Comparison of ENCODE assay signal across 24 cellular contexts in the genomic region with DNA sequence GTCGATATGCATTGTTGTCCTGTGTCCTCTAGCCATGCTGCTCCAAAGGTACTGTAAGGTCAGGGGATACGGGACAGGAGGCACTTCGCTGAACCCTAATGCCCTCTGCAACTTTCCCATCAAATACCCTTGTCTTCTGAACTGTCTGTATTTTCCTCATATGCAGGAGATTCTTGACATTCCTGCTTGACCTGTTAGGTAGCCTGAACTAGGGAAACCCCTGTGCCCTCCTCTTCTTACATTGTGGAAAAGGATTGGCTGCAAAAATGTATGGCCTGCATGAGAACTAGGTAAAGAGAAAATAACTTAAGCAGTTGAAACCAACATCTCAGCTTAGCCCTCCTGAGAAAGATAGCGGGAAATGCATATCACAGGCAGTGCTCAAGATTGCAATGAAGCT. TPM values are rescaled to one million over a fixed set of nuclear protein-coding genes. Genes with fewer than 3 reads are reported as not detected.
DNase-seq lines count a peak whose midpoint lies in the region; FAIRE-seq and TF ChIP-seq lines count a peak whose summit lies in the region.
"Had no signal": no experiment of that assay in that cellular context is flagged by ENCODE, and none has a peak within 500 bp of the region (broad histone marks: within the 10 kb centered on the region; RNA-seq: fewer than 3 reads in every experiment).

No MANE protein-coding gene starts in this region.

- 0 out of 2 replicates have a peak overlapping the region, but pooled peaks have one; percentile 75 for H2BK20ac ChIP-seq in H1 (ENCODE audit: low read length)

- H3K9me3 ChIP-seq in HUES6 (ENCODE audit: control insufficient read depth, insufficient read depth, low read depth, low read length) (no peaks in the 10 kb centered on the region), H1 (ENCODE audit: insufficient read depth in 2 of 2, low read depth in 1 of 2, low read length in 1 of 2) (no peaks in the 10 kb centered on the region), trophoblast cell (ENCODE audit: insufficient read depth, low read depth, low read length) (no peaks in the 10 kb centered on the region)
- H3K9me3 ChIP-seq: A549; BE2C; BLaER1 treated with 17β-estradiol and CSF1 and Interleukin-3, amounts not matched to agents 10 nM and 100 nM had no signal

- H3K14ac ChIP-seq in H1 (ENCODE audit: insufficient read length): no peak overlapping the region
- H3K14ac ChIP-seq in trophoblast cell (ENCODE audit: low read length): no peak overlapping the region

- H3K4me1 Mint-ChIP-seq in HFFc6 (ENCODE audit: low read depth): peaks cover 15% of the 10 kb centered on the region
- H3K4me1 Mint-ChIP-seq: CD8-positive, alpha-beta memory T cell had no signal

- FAIRE-seq in H1 (lab: Jason Lieb, UNC): peak; percentile 84
- FAIRE-seq: D721Med, GM12878, GM19239 had no signal

- H3K36me3 ChIP-seq in HUES6 (ENCODE audit: control insufficient read depth, insufficient read depth, low read length): no peaks in the 10 kb centered on the region
- H3K36me3 ChIP-seq in H1 (ENCODE audit: control insufficient read depth in 2 of 4, insufficient read depth in 4 of 4, low read length in 3 of 4): no peaks in the 10 kb centered on the region
- no peaks in the 10 kb centered on the region for H3K36me3 ChIP-seq in trophoblast cell (ENCODE audit: control insufficient read depth in 1 of 2, insufficient read depth in 2 of 2, low read length in 2 of 2)
- H3K36me3 ChIP-seq: BE2C; BLaER1 treated with 17β-estradiol and CSF1 and Interleukin-3, amounts not matched to agents 10 nM and 100 nM had no signal

- 53% methylated on average over 4 of the region's 4 CpGs; no CpG with 5 or more reads in 1 of the 2 experiments for WGBS in H1 (ENCODE audit: extremely low coverage in 1 of 2, insufficient coverage in 1 of 2, insufficient read length in 1 of 2, insufficient replicate concordance in 2 of 2, low coverage in 1 of 2, low lambda C conversion rate in 2 of 2, missing lambda C conversion rate in 1 of 2), 2 experiments
- no CpG with 5 or more reads among the region's 4 CpGs for WGBS in trophoblast cell (ENCODE audit: extremely low coverage, insufficient coverage, insufficient read length)

- TF ChIP-seq CTCF in H1 (IDR thresholded peaks at IDR 0.05; ENCODE audit: control extremely low read depth in 1 of 3, insufficient read depth in 1 of 3, low read depth in 1 of 3, low read length in 3 of 3) (no peak), HFFc6 (IDR thresholded peaks at IDR 0.05) (no peak)

- H3K18ac ChIP-seq in H1 (ENCODE audit: extremely low read depth, low read length) (no peak overlapping the region), trophoblast cell (ENCODE audit: low read length) (no peak overlapping the region)

- H3K27me3 Mint-ChIP-seq in HFFc6 (ENCODE audit: insufficient read depth): no peaks in the 10 kb centered on the region; the same call in 1 of the 2 replicates
- H3K27me3 Mint-ChIP-seq: CD4-positive, alpha-beta T cell had no signal

- H2BK120ac ChIP-seq in H1 (replicated peaks; ENCODE audit: low read depth, low read length) (no peak overlapping the region), trophoblast cell (ENCODE audit: insufficient read depth, low read length, poor library complexity) (no peak overlapping the region)

- H4K5ac ChIP-seq in H1 (ENCODE audit: insufficient read length, low read depth, low read length): no peak overlapping the region

- DNase-seq in ELF-1 (ENCODE audit: low read depth, low spot score): peak; percentile 40
- DNase-seq in H1 (ENCODE audit: low read depth in 1 of 2, low spot score in 2 of 2): no peak
- DNase-seq in trophoblast cell: peak; percentile 41 to 74
- no peak for DNase-seq in HFFc6
- DNase-seq in activated T-cell treated with anti-CD3 and anti-CD28 coated beads for 4 hours: no peak
- no peak for DNase-seq in dermis blood vessel endothelial cell
- DNase-seq: 8988T; ACHN; AML-193; BE2C; CD4-positive, alpha-beta T cell; CD8-positive, alpha-beta memory T cell; DMS 273 treated with DMSO at 0.1 percent for 48 hours; DND-41; GDM1; GOT3; H7 had no signal

- POLR2A ChIA-PET in H1 (lab: Charles Lee; ENCODE audit: partially characterized antibody): no interaction called here

- H3K4me1 ChIP-seq in HUES6 (ENCODE audit: control insufficient read depth, insufficient read depth, low read length): peaks cover 37% of the 10 kb centered on the region
- peaks cover 2 to 12% (median 6%) of the 10 kb centered on the region in 4 experiments; a peak in 5 of 7 replicates for H3K4me1 ChIP-seq in H1 (replicated peaks in 1 of 4; ENCODE audit: control insufficient read depth in 3 of 4, insufficient read depth in 4 of 4, low read length in 3 of 4)
- H3K4me1 ChIP-seq in trophoblast cell (ENCODE audit: control insufficient read depth in 1 of 2, insufficient read depth in 2 of 2, low read length in 2 of 2): peaks cover 11 to 32% of the 10 kb centered on the region in 2 experiments
- H3K4me1 ChIP-seq: A549; BE2C; BLaER1 treated with 17β-estradiol and CSF1 and Interleukin-3, amounts not matched to agents 10 nM and 100 nM had no signal

- H3K4me3 Mint-ChIP-seq in HFFc6: no peak overlapping the region
- H3K4me3 Mint-ChIP-seq: CD14-positive monocyte; CD4-positive, alpha-beta T cell; CD8-positive, alpha-beta memory T cell had no signal

- H3K27ac ChIP-seq in HUES6 (ENCODE audit: low read depth, low read length) (no peak overlapping the region), H1 (ENCODE audit: low read depth, low read length) (no peak overlapping the region), trophoblast cell (ENCODE audit: low read depth, low read length) (peak overlapping the region; percentile 53)
- H3K27ac ChIP-seq: A549; BLaER1 treated with 17β-estradiol and CSF1 and Interleukin-3, amounts not matched to agents 10 nM and 100 nM had no signal

- H2AFZ ChIP-seq in H1 (ENCODE audit: low read length): no peak overlapping the region
- no peak overlapping the region for H2AFZ ChIP-seq in trophoblast cell (ENCODE audit: insufficient read depth, low read length, poor library complexity)

- H3K4me2 ChIP-seq in H1 (ENCODE audit: insufficient read depth in 1 of 2, low read depth in 2 of 2, low read length in 2 of 2) (peak overlapping the region; percentile 53 to 57; a peak in 2 of 4 replicates), trophoblast cell (ENCODE audit: low read length) (peak overlapping the region; percentile 50)
- H3K4me2 ChIP-seq: A549; BLaER1 treated with 17β-estradiol and CSF1 and Interleukin-3, amounts not matched to agents 10 nM and 100 nM had no signal

- H2BK5ac ChIP-seq in H1 (ENCODE audit: low read depth, low read length) (no peak overlapping the region), trophoblast cell (ENCODE audit: low read depth, low read length, poor library complexity) (no peak overlapping the region)

- H3K4ac ChIP-seq in H1 (replicated peaks; ENCODE audit: insufficient read length, low read depth, low read length) (no peak overlapping the region), trophoblast cell (ENCODE audit: low read depth, low read length) (no peak overlapping the region)

- H3K79me1 ChIP-seq in H1 (ENCODE audit: low read depth, low read length) (no peaks in the 10 kb centered on the region), trophoblast cell (ENCODE audit: low read length) (no peaks in the 10 kb centered on the region)

- H3K23me2 ChIP-seq in H1 (ENCODE audit: low read depth, low read length): no peaks in the 10 kb centered on the region

- no peak overlapping the region; the same call in 1 of the 2 replicates for H2AK5ac ChIP-seq in H1 (ENCODE audit: low read depth, low read length)
- no peak overlapping the region for H2AK5ac ChIP-seq in trophoblast cell (ENCODE audit: low read length)

- TF ChIP-seq RAD21 in H1 (IDR thresholded peaks at IDR 0.05 in 1 of 2, conservative IDR thresholded peaks at IDR 0.05 in 1 of 2; ENCODE audit: low read depth in 2 of 2, low read length in 2 of 2): no peak

- no peak overlapping the region for H4K12ac ChIP-seq in trophoblast cell (ENCODE audit: low read depth, low read length)

- H2BK12ac ChIP-seq in H1 (ENCODE audit: low read depth, low read length): no peak overlapping the region
- no peak overlapping the region for H2BK12ac ChIP-seq in trophoblast cell (ENCODE audit: low read length)

- H4K8ac ChIP-seq in H1 (ENCODE audit: extremely low read depth, insufficient read depth, low read length) (no peak overlapping the region), trophoblast cell (ENCODE audit: low read depth, low read length) (no peak overlapping the region)

- H3K36me3 Mint-ChIP-seq in HFFc6 (ENCODE audit: low read depth): no peaks in the 10 kb centered on the region
- H3K36me3 Mint-ChIP-seq: CD14-positive monocyte; CD8-positive, alpha-beta memory T cell had no signal

- no peak overlapping the region for H2BK15ac ChIP-seq in H1 (ENCODE audit: low read length)

- H3K9me3 Mint-ChIP-seq in HFFc6: no peaks in the 10 kb centered on the region
- H3K9me3 Mint-ChIP-seq: CD4-positive, alpha-beta T cell; CD8-positive, alpha-beta memory T cell had no signal

- CTCF ChIA-PET in H1 (lab: Charles Lee; ENCODE audit: partially characterized antibody): no interaction called here

- no peak for TF ChIP-seq EP300 in H1 (IDR thresholded peaks at IDR 0.05; ENCODE audit: borderline replicate concordance in 1 of 2, low read depth in 2 of 2, low read length in 2 of 2)

- no peaks in the 10 kb centered on the region for H4K20me1 ChIP-seq in H1 (replicated peaks in 1 of 2; ENCODE audit: control insufficient read depth in 1 of 2, insufficient read depth in 2 of 2, low read length in 2 of 2)
- H4K20me1 ChIP-seq: BLaER1 treated with 17β-estradiol and CSF1 and Interleukin-3, amounts not matched to agents 10 nM and 100 nM had no signal

- no peak for TF ChIP-seq POLR2A in H1 (IDR thresholded peaks at IDR 0.05; ENCODE audit: control extremely low read depth in 1 of 2, low read depth in 2 of 2, low read length in 2 of 2)

- H3K9ac ChIP-seq in HUES6 (ENCODE audit: low read length): no peak overlapping the region
- no peak overlapping the region for H3K9ac ChIP-seq in H1 (replicated peaks in 1 of 4; ENCODE audit: extremely low read depth in 1 of 4, low read depth in 3 of 4, low read length in 3 of 4)
- no peak overlapping the region for H3K9ac ChIP-seq in trophoblast cell (ENCODE audit: low read length)
- H3K9ac ChIP-seq: BLaER1 treated with 17β-estradiol and CSF1 and Interleukin-3, amounts not matched to agents 10 nM and 100 nM had no signal

- no peak overlapping the region for H3K27ac Mint-ChIP-seq in HFFc6
- H3K27ac Mint-ChIP-seq: CD4-positive, alpha-beta T cell; CD8-positive, alpha-beta memory T cell had no signal

- H3K23ac ChIP-seq in H1 (ENCODE audit: insufficient read length) (no peak overlapping the region), trophoblast cell (ENCODE audit: low read length) (no peak overlapping the region)

- no peak overlapping the region for H3K56ac ChIP-seq in H1 (replicated peaks; ENCODE audit: insufficient read length, low read depth, low read length)

- H3K79me2 ChIP-seq in H1 (ENCODE audit: control insufficient read depth in 1 of 2, insufficient read depth in 2 of 2, low read length in 2 of 2) (no peaks in the 10 kb centered on the region), trophoblast cell (ENCODE audit: control insufficient read depth, insufficient read depth, low read length, poor library complexity) (no peaks in the 10 kb centered on the region)

- H3K27me3 ChIP-seq in HUES6 (ENCODE audit: control insufficient read depth, insufficient read depth, low read length): peaks cover 6% of the 10 kb centered on the region; the same call in 1 of the 2 replicates
- H3K27me3 ChIP-seq in H1 (replicated peaks in 1 of 4; ENCODE audit: control insufficient read depth in 3 of 4, extremely low read depth in 1 of 4, insufficient read depth in 3 of 4, low read length in 3 of 4): no peaks in the 10 kb centered on the region
- H3K27me3 ChIP-seq in trophoblast cell (ENCODE audit: insufficient read depth, low read length): no peaks in the 10 kb centered on the region
- H3K27me3 ChIP-seq: BE2C had no signal

- H3K4me3 ChIP-seq in HUES6 (ENCODE audit: low read depth, low read length) (peak overlapping the region; percentile 35; the same call in 1 of the 2 replicates), H1 (ENCODE audit: extremely low read depth in 1 of 4, insufficient read depth in 2 of 4, low read depth in 3 of 4, low read length in 4 of 4) (no peak overlapping the region), trophoblast cell (ENCODE audit: low read depth, low read length) (no peak overlapping the region)
- H3K4me3 ChIP-seq: A549; BLaER1 treated with 17β-estradiol and CSF1 and Interleukin-3, amounts not matched to agents 10 nM and 100 nM; GM12878 had no signal

- H4K91ac ChIP-seq in H1 (replicated peaks; ENCODE audit: insufficient read length, low read length) (no peak overlapping the region), trophoblast cell (ENCODE audit: low read depth, low read length) (no peak overlapping the region)

RNA-seq across cellular contexts. Expression of gene RTL8B, which starts 11.4 kb away (rescaled TPM):
- 6.2 and 6.4 TPM in 2 replicates for total RNA-seq in H1 (2021; fragmentation: NEBNext Ultra II Directional; extraction: Animal tissue kit (Norgen Biotek cat#: 25700))
- polyA plus RNA-seq in H1 (2011; rRNA removed): 5.0 and 7.1 TPM in 2 replicates
- polyA plus RNA-seq in H1 (2011; cell fraction: cytosol; rRNA removed): 3.0 TPM
- polyA plus RNA-seq in H1 (2011; cell fraction: nucleus; rRNA removed): 4.7 TPM
- 5.0 to 6.7 TPM (median 5.2 TPM) in 4 replicates for polyA plus RNA-seq in H1 (2012, experiment 1 of 2)
- polyA plus RNA-seq in H1 (2012, experiment 2 of 2): 6.1 TPM
- 6.8 TPM for polyA plus RNA-seq in H1 (2013, experiment 1 of 2)
- polyA plus RNA-seq in H1 (2013, experiment 2 of 2): 6.7 TPM
- 1.4 TPM in 2 replicates for polyA minus RNA-seq in H1 (2011; rRNA and poly(A)+ RNA removed)
- 3.8 TPM for polyA minus RNA-seq in H1 (2011; cell fraction: cytosol; rRNA and poly(A)+ RNA removed)
- 3.5 TPM for polyA minus RNA-seq in H1 (2011; cell fraction: nucleus; rRNA and poly(A)+ RNA removed)
- polyA plus RNA-seq in trophoblast cell (2013): 19.4 TPM in 2 replicates
- 10 to 100 TPM; 28.0 to 33.3 (median 30.9) TPM for total RNA-seq in HFFc6 (2021; fragmentation: NEBNext Ultra II Directional; extraction: Animal tissue kit (Norgen Biotek cat#: 25700))
- 4.6 and 5.9 TPM in 2 replicates for total RNA-seq in dermis blood vessel endothelial cell
- polyA plus RNA-seq: GM12878 had no signal

RNA-seq across cellular contexts. Expression of gene SMIM10, which starts 20.1 kb away (rescaled TPM):
- total RNA-seq in H1 (2021; fragmentation: NEBNext Ultra II Directional; extraction: Animal tissue kit (Norgen Biotek cat#: 25700)): 2.1 and 2.3 TPM in 2 replicates
- polyA plus RNA-seq in H1 (2011; rRNA removed): 2.8 and 4.6 TPM in 2 replicates
- polyA plus RNA-seq in H1 (2011; cell fraction: cytosol; rRNA removed): 2.2 TPM
- polyA plus RNA-seq in H1 (2011; cell fraction: nucleus; rRNA removed): 13.7 TPM
- polyA plus RNA-seq in H1 (2012, experiment 1 of 2): 1.5 to 2.6 TPM (median 2.3 TPM) in 4 replicates
- 0.46 TPM for polyA plus RNA-seq in H1 (2012, experiment 2 of 2)
- polyA plus RNA-seq in H1 (2013, experiment 1 of 2): 8.5 TPM
- 7.6 TPM for polyA plus RNA-seq in H1 (2013, experiment 2 of 2)
- polyA minus RNA-seq in H1 (2011; rRNA and poly(A)+ RNA removed): 0.17 and 0.57 TPM in 2 replicates
- 0.73 TPM for polyA minus RNA-seq in H1 (2011; cell fraction: cytosol; rRNA and poly(A)+ RNA removed)
- 2.6 TPM for polyA minus RNA-seq in H1 (2011; cell fraction: nucleus; rRNA and poly(A)+ RNA removed)
- 0.78 and 1.0 TPM in 2 replicates for polyA plus RNA-seq in trophoblast cell (2013)
- 1 to 10 TPM; 4.4 to 6.4 (median 5.9) TPM for total RNA-seq in HFFc6 (2021; fragmentation: NEBNext Ultra II Directional; extraction: Animal tissue kit (Norgen Biotek cat#: 25700))
- 1.4 and 2.6 TPM in 2 replicates for total RNA-seq in dermis blood vessel endothelial cell
- total RNA-seq: CD4-positive, alpha-beta T cell had no signal

RNA-seq across cellular contexts. Expression of gene RTL8C, which starts 21.2 kb away (rescaled TPM):
- 59.0 and 68.0 TPM in 2 replicates for total RNA-seq in H1 (2021; fragmentation: NEBNext Ultra II Directional; extraction: Animal tissue kit (Norgen Biotek cat#: 25700))
- polyA plus RNA-seq in H1 (2011; rRNA removed): 92.1 and 128 TPM in 2 replicates
- polyA plus RNA-seq in H1 (2011; cell fraction: cytosol; rRNA removed): 47.3 TPM
- polyA plus RNA-seq in H1 (2011; cell fraction: nucleus; rRNA removed): 97.4 TPM
- 88.8 to 105 TPM (median 100 TPM) in 4 replicates for polyA plus RNA-seq in H1 (2012, experiment 1 of 2)
- 98.9 TPM for polyA plus RNA-seq in H1 (2012, experiment 2 of 2)
- polyA plus RNA-seq in H1 (2013, experiment 1 of 2): 74.7 TPM
- 76.0 TPM for polyA plus RNA-seq in H1 (2013, experiment 2 of 2)
- 18.1 and 21.9 TPM in 2 replicates for polyA minus RNA-seq in H1 (2011; rRNA and poly(A)+ RNA removed)
- polyA minus RNA-seq in H1 (2011; cell fraction: cytosol; rRNA and poly(A)+ RNA removed): 37.6 TPM
- 36.0 TPM for polyA minus RNA-seq in H1 (2011; cell fraction: nucleus; rRNA and poly(A)+ RNA removed)
- 163 and 164 TPM in 2 replicates for polyA plus RNA-seq in trophoblast cell (2013)
- total RNA-seq in HFFc6 (2021; fragmentation: NEBNext Ultra II Directional; extraction: Animal tissue kit (Norgen Biotek cat#: 25700)): 100 to 1,000 TPM; 245 to 320 (median 263) TPM
- 22.8 and 28.8 TPM in 2 replicates for total RNA-seq in dermis blood vessel endothelial cell

RNA-seq across cellular contexts. Expression of gene RTL8A, which starts 41.0 kb away (rescaled TPM):
- 32.2 and 34.3 TPM in 2 replicates for total RNA-seq in H1 (2021; fragmentation: NEBNext Ultra II Directional; extraction: Animal tissue kit (Norgen Biotek cat#: 25700))
- 139 and 142 TPM in 2 replicates for polyA plus RNA-seq in H1 (2011; rRNA removed)
- 57.3 TPM for polyA plus RNA-seq in H1 (2011; cell fraction: cytosol; rRNA removed)
- polyA plus RNA-seq in H1 (2011; cell fraction: nucleus; rRNA removed): 74.8 TPM
- 54.3 to 92.3 TPM (median 88.9 TPM) in 4 replicates for polyA plus RNA-seq in H1 (2012, experiment 1 of 2)
- 97.6 TPM for polyA plus RNA-seq in H1 (2012, experiment 2 of 2)
- polyA plus RNA-seq in H1 (2013, experiment 1 of 2): 79.0 TPM
- 81.0 TPM for polyA plus RNA-seq in H1 (2013, experiment 2 of 2)
- polyA minus RNA-seq in H1 (2011; rRNA and poly(A)+ RNA removed): 14.3 and 28.5 TPM in 2 replicates
- 20.3 TPM for polyA minus RNA-seq in H1 (2011; cell fraction: cytosol; rRNA and poly(A)+ RNA removed)
- 19.4 TPM for polyA minus RNA-seq in H1 (2011; cell fraction: nucleus; rRNA and poly(A)+ RNA removed)
- polyA plus RNA-seq in trophoblast cell (2013): 77.7 and 79.0 TPM in 2 replicates
- total RNA-seq in HFFc6 (2021; fragmentation: NEBNext Ultra II Directional; extraction: Animal tissue kit (Norgen Biotek cat#: 25700)): 10 to 100 TPM; 37.1 to 51.0 (median 40.4) TPM
- 4.3 and 6.0 TPM in 2 replicates for total RNA-seq in dermis blood vessel endothelial cell

Comparison
In these comparisons a context has a peak if more than half of its experiments do, and no peak if none do; other contexts are left out.
1. DNase-seq: peak in ELF-1 (single experiment) and trophoblast cell (2 of 2); none in H1 (0 of 2), HFFc6 (single experiment), activated T-cell treated with anti-CD3 and anti-CD28 coated beads for 4 hours (single experiment) and dermis blood vessel endothelial cell (single experiment).